Comparison of ENCODE assay signal across 24 cellular contexts in genomic region chr11:75374646-75375045, GRCh38. TPM values are rescaled to one million over a fixed set of nuclear protein-coding genes. Genes with fewer than 3 reads are reported as not detected.
"Had no signal": no experiment of that assay in that cellular context is flagged by ENCODE, and none has a peak within 500 bp of the region (broad histone marks: within the 10 kb centered on the region; RNA-seq: fewer than 3 reads in every experiment).

No MANE protein-coding gene starts in this region.

- H3K27me3 ChIP-seq: gastrocnemius medialis, sigmoid colon, tibial nerve, upper lobe of right lung, uterus had no signal

- H3K79me2 ChIP-seq: parathyroid adenoma had no signal

- H2AFZ ChIP-seq: parathyroid adenoma had no signal

- H3K4me3 ChIP-seq: gastrocnemius medialis, lung, psoas muscle, sigmoid colon, thoracic aorta, tibial nerve, upper lobe of right lung, uterus had no signal

- H3K9me3 ChIP-seq: gastrocnemius medialis, psoas muscle, sigmoid colon, thoracic aorta, upper lobe of right lung, uterus had no signal

- DNase-seq: effector CD8-positive, alpha-beta T cell; endodermal cell; foreskin fibroblast; gastrocnemius medialis; head of caudate nucleus; kidney; natural killer cell; psoas muscle; right cardiac atrium; sigmoid colon; stimulated activated CD4-positive, alpha-beta T cell treated with anti-CD3 and anti-CD28 coated beads, Interleukin-2, amount 100 ng/mL, for 24 hours; stimulated activated CD4-positive, alpha-beta T cell treated with anti-CD3 and anti-CD28 coated beads, Interleukin-4, amount 100 ng/mL, for 24 hours; stimulated activated naive CD8-positive, alpha-beta T cell treated with anti-CD3 and anti-CD28 coated beads, Interleukin-15, Interleukin-2, amounts not matched to agents 100 U/mL and 50 U/mL, for 24 hours; upper lobe of right lung; uterus had no signal

- H3K4me1 ChIP-seq: gastrocnemius medialis, parathyroid adenoma, psoas muscle, sigmoid colon, uterus had no signal

- H3K9ac ChIP-seq: parathyroid adenoma had no signal

- FAIRE-seq: colon, kidney had no signal

- ATAC-seq: esophagus mucosa; gastrocnemius medialis; left lobe of liver; natural killer cell; psoas muscle; stimulated activated effector memory CD8-positive, alpha-beta T cell treated with anti-CD3 and anti-CD28 coated beads, Interleukin-12 subunit alpha, Interleukin-12 subunit beta, amount 100 ng/mL, for 72 hours; stimulated activated naive CD8-positive, alpha-beta T cell treated with anti-CD3 and anti-CD28 coated beads, Interleukin-15, Interleukin-2, amounts not matched to agents 100 U/mL and 50 U/mL, for 24 hours had no signal

- H3K27ac ChIP-seq: epithelial cell of prostate, gastrocnemius medialis, parathyroid adenoma, psoas muscle, sigmoid colon, thoracic aorta, tibial nerve, upper lobe of right lung, uterus had no signal

- H3K36me3 ChIP-seq: gastrocnemius medialis, sigmoid colon, thoracic aorta, tibial nerve, upper lobe of right lung, uterus had no signal

RNA-seq across cellular contexts. Expression of gene KLHL35, which starts 58.4 kb away (rescaled TPM):
- total RNA-seq: left lobe of liver had no signal
